Comparison of ENCODE assay signal across 1 cellular context in genomic region chr16:54847207-54847606, GRCh38.
TF ChIP-seq lines count a peak whose summit lies in the region.

No MANE protein-coding gene starts in this region.

TF ChIP-seq in WTC11, 78 proteins besides CTCF, POLR2A, EP300 and RAD21 (continued from another document):
- TF ChIP-seq, protein P1, sequence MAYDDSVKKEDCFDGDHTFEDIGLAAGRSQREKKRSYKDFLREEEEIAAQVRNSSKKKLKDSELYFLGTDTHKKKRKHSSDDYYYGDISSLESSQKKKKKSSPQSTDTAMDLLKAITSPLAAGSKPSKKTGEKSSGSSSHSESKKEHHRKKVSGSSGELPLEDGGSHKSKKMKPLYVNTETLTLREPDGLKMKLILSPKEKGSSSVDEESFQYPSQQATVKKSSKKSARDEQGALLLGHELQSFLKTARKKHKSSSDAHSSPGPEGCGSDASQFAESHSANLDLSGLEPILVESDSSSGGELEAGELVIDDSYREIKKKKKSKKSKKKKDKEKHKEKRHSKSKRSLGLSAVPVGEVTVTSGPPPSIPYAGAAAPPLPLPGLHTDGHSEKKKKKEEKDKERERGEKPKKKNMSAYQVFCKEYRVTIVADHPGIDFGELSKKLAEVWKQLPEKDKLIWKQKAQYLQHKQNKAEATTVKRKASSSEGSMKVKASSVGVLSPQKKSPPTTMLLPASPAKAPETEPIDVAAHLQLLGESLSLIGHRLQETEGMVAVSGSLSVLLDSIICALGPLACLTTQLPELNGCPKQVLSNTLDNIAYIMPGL (CRISPR knock-in tag; IDR thresholded peaks at IDR 0.05) = no peak
